In genomic region chr15:50883903-50884302, GRCh38 we compare ENCODE assay signal across 11 cellular contexts. TPM values are rescaled to one million over a fixed set of nuclear protein-coding genes. Genes with fewer than 3 reads are reported as not detected.
A peak's percentile ranks its signal among the peaks of the same experiment; 100 is the strongest.
DNase-seq lines count a peak whose midpoint lies in the region; ATAC-seq and TF ChIP-seq lines count a peak whose summit lies in the region.
"Had no signal": no experiment of that assay in that cellular context is flagged by ENCODE, and none has a peak within 500 bp of the region (broad histone marks: within the 10 kb centered on the region; RNA-seq: fewer than 3 reads in every experiment).

No MANE protein-coding gene starts in this region.

- intact Hi-C loops in CD14-positive monocyte (cut with micrococcal nuclease): loop anchor here in 1 of 2 donors (2.0 to 10.0 kb wide), 2 partner anchors 25 to 529 kb away; partner anchors contain the start of genes AP4E1 and GABPB1
- intact Hi-C loops in prostate gland (cut with DNase I): no loop called here
- intact Hi-C loops in left colon (cut with DNase I, micrococcal nuclease): no loop called here

- no peaks in the 10 kb centered on the region for H3K4me1 ChIP-seq in prostate gland (replicated peaks)

- H3K27ac ChIP-seq in coronary artery (peak overlapping the region in 1 of 2 donors; percentile 7), prostate gland (no peak overlapping the region)

- H3K9me3 ChIP-seq in T-helper 17 cell (ENCODE audit: control insufficient read depth, low read length, poor library complexity, severe bottlenecking) (no peaks in the 10 kb centered on the region), prostate gland (no peaks in the 10 kb centered on the region)
- H3K9me3 ChIP-seq: upper lobe of left lung had no signal

- TF ChIP-seq POLR2A in prostate gland (IDR thresholded peaks at IDR 0.05): no peak

- H3K36me3 ChIP-seq in prostate gland: no peaks in the 10 kb centered on the region
- H3K36me3 ChIP-seq: upper lobe of left lung had no signal

- POLR2A ChIA-PET in activated CD4-positive, alpha-beta T cell treated with anti-CD3 and anti-CD28 coated beads, Interleukin-2, amount 10 ng/mL, durations not matched to agents 7 days and 5 days (lab: Charles Lee): no interaction called here

- no peaks in the 10 kb centered on the region for H3K9me3 Mint-ChIP-seq in CD14-positive monocyte
- peaks cover 3% of the 10 kb centered on the region for H3K9me3 Mint-ChIP-seq in activated CD4-positive, alpha-beta T cell treated with anti-CD3 and anti-CD28 coated beads, Interleukin-2, amount 10 ng/mL, durations not matched to agents 7 days and 5 days
- H3K9me3 Mint-ChIP-seq: IgD-negative memory B cell had no signal

- WGBS in prostate gland: 79% methylated on average over 2 of the region's 2 CpGs

- TF ChIP-seq CTCF in CD14-positive monocyte (IDR thresholded peaks at IDR 0.05) (no peak), coronary artery (IDR thresholded peaks at IDR 0.05) (no peak), prostate gland (IDR thresholded peaks at IDR 0.05) (no peak)

- CTCF ChIA-PET in activated CD4-positive, alpha-beta T cell treated with anti-CD3 and anti-CD28 coated beads, Interleukin-2, amount 10 ng/mL, durations not matched to agents 7 days and 5 days (lab: Charles Lee): no interaction called here

- ATAC-seq in T-helper 17 cell (no peak), left colon (no peak)

- no peaks in the 10 kb centered on the region for H3K27me3 Mint-ChIP-seq in CD14-positive monocyte (ENCODE audit: low read depth in 3 of 3)
- H3K27me3 Mint-ChIP-seq in activated CD4-positive, alpha-beta T cell treated with anti-CD3 and anti-CD28 coated beads, Interleukin-2, amount 10 ng/mL, durations not matched to agents 7 days and 5 days: no peaks in the 10 kb centered on the region
- H3K27me3 Mint-ChIP-seq in T-helper 17 cell: no peaks in the 10 kb centered on the region
- H3K27me3 Mint-ChIP-seq: IgD-negative memory B cell had no signal

- peaks cover 76% of the 10 kb centered on the region for H3K4me1 Mint-ChIP-seq in CD14-positive monocyte
- H3K4me1 Mint-ChIP-seq in activated CD4-positive, alpha-beta T cell treated with anti-CD3 and anti-CD28 coated beads, Interleukin-2, amount 10 ng/mL, durations not matched to agents 7 days and 5 days: peaks cover 61% of the 10 kb centered on the region
- H3K4me1 Mint-ChIP-seq in T-helper 17 cell: peaks cover 24% of the 10 kb centered on the region

- no peak overlapping the region for H3K4me3 ChIP-seq in coronary artery
- H3K4me3 ChIP-seq in prostate gland: no peak overlapping the region
- H3K4me3 ChIP-seq: upper lobe of left lung had no signal

- peak overlapping the region in 1 of 2 donors; percentile 49 for H3K4me3 Mint-ChIP-seq in CD14-positive monocyte
- H3K4me3 Mint-ChIP-seq in activated CD4-positive, alpha-beta T cell treated with anti-CD3 and anti-CD28 coated beads, Interleukin-2, amount 10 ng/mL, durations not matched to agents 7 days and 5 days: no peak overlapping the region
- no peak overlapping the region for H3K4me3 Mint-ChIP-seq in T-helper 17 cell

- H3K27me3 ChIP-seq in prostate gland (replicated peaks; ENCODE audit: insufficient read depth): no peaks in the 10 kb centered on the region
- H3K27me3 ChIP-seq: upper lobe of left lung had no signal

- H3K36me3 Mint-ChIP-seq in CD14-positive monocyte: no peaks in the 10 kb centered on the region
- peaks cover 2% of the 10 kb centered on the region for H3K36me3 Mint-ChIP-seq in activated CD4-positive, alpha-beta T cell treated with anti-CD3 and anti-CD28 coated beads, Interleukin-2, amount 10 ng/mL, durations not matched to agents 7 days and 5 days (ENCODE audit: low read depth)
- no peaks in the 10 kb centered on the region for H3K36me3 Mint-ChIP-seq in T-helper 17 cell (ENCODE audit: low read depth)
- H3K36me3 Mint-ChIP-seq: IgD-negative memory B cell had no signal

- peak; percentile 60 for DNase-seq in CD14-positive monocyte (ENCODE audit: low spot score)
- peak; percentile 29 for DNase-seq in HS-27A (ENCODE audit: low read depth)
- peak; percentile 43 for DNase-seq in activated CD4-positive, alpha-beta T cell treated with anti-CD3 and anti-CD28 coated beads, Interleukin-2, amount 10 ng/mL, durations not matched to agents 7 days and 5 days
- DNase-seq in kidney tubule cell (ENCODE audit: low spot score): peak; percentile 89
- DNase-seq in T-helper 17 cell: no peak
- DNase-seq in coronary artery (ENCODE audit: low spot score): no peak
- no peak for DNase-seq in prostate gland (ENCODE audit: low spot score)
- DNase-seq in left colon: no peak
- DNase-seq: activated CD4-positive, CD25-positive, alpha-beta regulatory T cell had no signal

- H3K27ac Mint-ChIP-seq in CD14-positive monocyte: peak overlapping the region; percentile 78 to 98 (median 97)
- H3K27ac Mint-ChIP-seq in activated CD4-positive, alpha-beta T cell treated with anti-CD3 and anti-CD28 coated beads, Interleukin-2, amount 10 ng/mL, durations not matched to agents 7 days and 5 days: no peak overlapping the region
- H3K27ac Mint-ChIP-seq in T-helper 17 cell: no peak overlapping the region

RNA-seq across cellular contexts. Expression of gene AP4E1, which starts 24.6 kb away (rescaled TPM):
- 1 to 10 TPM; 5.3 to 7.7 TPM for polyA plus RNA-seq in CD14-positive monocyte
- total RNA-seq in activated CD4-positive, alpha-beta T cell treated with anti-CD3 and anti-CD28 coated beads, Interleukin-2, amount 10 ng/mL, durations not matched to agents 7 days and 5 days: 10 to 100 TPM; 12.7 to 14.1 TPM
- total RNA-seq in T-helper 17 cell: 1 to 10 TPM; 7.6 to 9.6 TPM
- 1 to 10 TPM; 6.1 to 9.2 TPM for total RNA-seq in prostate gland
- 10 to 100 TPM in 1 of 2 donors, 1 to 10 TPM in 1; 9.9 to 10.7 TPM for total RNA-seq in left colon

Comparison
In these comparisons a context has a peak if more than half of its experiments do, and no peak if none do; other contexts are left out.
1. DNase-seq: peak in CD14-positive monocyte (single experiment), HS-27A (single experiment), activated CD4-positive, alpha-beta T cell treated with anti-CD3 and anti-CD28 coated beads, Interleukin-2, amount 10 ng/mL, durations not matched to agents 7 days and 5 days (single experiment) and kidney tubule cell (single experiment); none in T-helper 17 cell (0 of 3), coronary artery (single experiment), prostate gland (single experiment) and left colon (0 of 2).
2. H3K27ac Mint-ChIP-seq: peak in CD14-positive monocyte (7 of 7); none in activated CD4-positive, alpha-beta T cell treated with anti-CD3 and anti-CD28 coated beads, Interleukin-2, amount 10 ng/mL, durations not matched to agents 7 days and 5 days (single experiment) and T-helper 17 cell (single experiment).